ENCODE assay signal across 14 cellular contexts in the genomic region with DNA sequence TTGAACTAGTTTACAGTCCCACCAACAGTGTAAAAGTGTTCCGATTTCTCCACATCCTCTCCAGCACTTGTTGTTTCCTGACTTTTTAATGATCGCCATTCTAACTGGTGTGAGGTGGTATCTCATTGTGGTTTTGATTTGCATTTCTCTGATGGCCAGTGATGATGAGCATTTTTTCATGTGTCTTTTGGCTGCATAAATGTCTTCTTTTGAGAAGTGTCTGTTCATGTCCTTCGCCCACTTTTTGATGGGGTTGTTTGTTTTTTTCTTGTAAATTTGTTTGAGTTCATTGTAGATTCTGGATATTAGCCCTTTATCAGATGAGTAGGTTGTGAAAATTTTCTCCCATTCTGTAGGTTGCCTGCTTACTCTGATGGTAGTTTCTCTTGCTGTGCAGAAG. TPM values are rescaled to one million over a fixed set of nuclear protein-coding genes. Genes with fewer than 3 reads are reported as not detected.
"Had no signal": no experiment of that assay in that cellular context is flagged by ENCODE, and none has a peak within 500 bp of the region (broad histone marks: within the 10 kb centered on the region; RNA-seq: fewer than 3 reads in every experiment).

No MANE protein-coding gene starts in this region.

RNA-seq across cellular contexts. Expression of gene TGM7, which starts 12.4 kb away (rescaled TPM):
- total RNA-seq: activated B cell treated with CpG ODN at 0.5 μM for 24 hours; activated CD4-positive, alpha-beta memory T cell treated with anti-CD3 and anti-CD28 coated beads for 36 hours; activated CD4-positive, alpha-beta memory T cell treated with anti-CD3 and anti-CD28 coated beads, Interleukin-2, amount 10 ng/mL, durations not matched to agents 7 days and 5 days; activated CD4-positive, alpha-beta T cell treated with anti-CD3 and anti-CD28 coated beads for 36 hours; activated CD4-positive, alpha-beta T cell treated with anti-CD3 and anti-CD28 coated beads, Interleukin-2, amount 10 ng/mL, durations not matched to agents 24 days and 14 days; activated CD4-positive, alpha-beta T cell treated with anti-CD3 and anti-CD28 coated beads, Interleukin-2, amount 10 ng/mL, durations not matched to agents 7 days and 5 days; activated CD8-positive, alpha-beta memory T cell treated with anti-CD3 and anti-CD28 coated beads for 36 hours; activated CD8-positive, alpha-beta memory T cell treated with anti-CD3 and anti-CD28 coated beads, Interleukin-2, amount 10 ng/mL, durations not matched to agents 7 days and 5 days; activated CD8-positive, alpha-beta T cell treated with anti-CD3 and anti-CD28 coated beads for 36 hours; activated CD8-positive, alpha-beta T cell treated with anti-CD3 and anti-CD28 coated beads, Interleukin-2, amount 10 ng/mL, durations not matched to agents 7 days and 5 days; T-helper 1 cell treated with Interleukin-12 subunit alpha and Interleukin-12 subunit beta and Interleukin-4 antibody, amounts not matched to agents 30 ng/mL and 1 ng/mL, for 36 hours; T-helper 17 cell; T-helper 2 cell treated with Interferon-gamma antibody and Interleukin-4, amounts not matched to agents 100 ng/mL and 5 ng/mL, for 36 hours; WTC11 had no signal

RNA-seq across cellular contexts. Expression of gene TGM5, which starts 22.9 kb away (rescaled TPM):
- total RNA-seq: activated CD4-positive, alpha-beta memory T cell treated with anti-CD3 and anti-CD28 coated beads for 36 hours; activated CD4-positive, alpha-beta T cell treated with anti-CD3 and anti-CD28 coated beads for 36 hours; activated CD4-positive, alpha-beta T cell treated with anti-CD3 and anti-CD28 coated beads, Interleukin-2, amount 10 ng/mL, durations not matched to agents 24 days and 14 days; activated CD4-positive, alpha-beta T cell treated with anti-CD3 and anti-CD28 coated beads, Interleukin-2, amount 10 ng/mL, durations not matched to agents 7 days and 5 days; activated CD8-positive, alpha-beta memory T cell treated with anti-CD3 and anti-CD28 coated beads for 36 hours; T-helper 17 cell; WTC11 had no signal
